27 cellular contexts compared by ENCODE assay signal in genomic region chr6:129084406-129084805, GRCh38.
"Had no signal": no experiment of that assay in that cellular context is flagged by ENCODE, and none has a peak within 500 bp of the region (broad histone marks: within the 10 kb centered on the region; RNA-seq: fewer than 3 reads in every experiment).

No MANE protein-coding gene starts in this region.

- FAIRE-seq: keratinocyte, pancreas, small intestine had no signal

- H3K27me3 Mint-ChIP-seq: stimulated activated naive CD8-positive, alpha-beta T cell treated with anti-CD3 and anti-CD28 coated beads, Interleukin-15, amount 100 ng/mL, for 72 hours had no signal

- H3K27me3 ChIP-seq: left lung, pancreas, sigmoid colon, spleen, tibial nerve had no signal

- H3K36me3 Mint-ChIP-seq: naive thymus-derived CD8-positive, alpha-beta T cell; stimulated activated effector memory CD8-positive, alpha-beta T cell treated with anti-CD3 and anti-CD28 coated beads, Interleukin-12 subunit alpha, Interleukin-12 subunit beta, amount 100 ng/mL, for 72 hours had no signal

- H3K9me3 ChIP-seq: left lung, lower lobe of right lung, pancreas, prostate gland, sigmoid colon, tibial nerve had no signal

- H3K36me3 ChIP-seq: left lung, lower lobe of right lung, pancreas, prostate gland, sigmoid colon, spleen had no signal

- H3K9me3 Mint-ChIP-seq: stimulated activated effector memory CD8-positive, alpha-beta T cell treated with anti-CD3 and anti-CD28 coated beads, Interleukin-12 subunit alpha, Interleukin-12 subunit beta, amount 100 ng/mL, for 72 hours had no signal

- H3K4me1 ChIP-seq: left lung, lower lobe of right lung, pancreas, prostate gland, sigmoid colon, spleen had no signal

- DNase-seq: hippocampal formation; kidney glomerular epithelial cell; left colon; left lung; lower lobe of right lung; mammary epithelial cell; mesenchymal stem cell; naive thymus-derived CD8-positive, alpha-beta T cell; nucleus accumbens; pancreas; posterior cingulate gyrus; retina; right cardiac atrium; sigmoid colon; small intestine; spleen; stimulated activated CD4-positive, alpha-beta T cell treated with anti-CD3 and anti-CD28 coated beads, Interleukin-4, amount 100 ng/mL, for 24 hours; stimulated activated naive CD4-positive, alpha-beta T cell treated with Interleukin-2 at 50 U/mL for 16 hours; stimulated activated naive CD8-positive, alpha-beta T cell treated with anti-CD3 and anti-CD28 coated beads, Interleukin-15, amount 100 ng/mL, for 72 hours; substantia nigra had no signal

- H3K4me3 Mint-ChIP-seq: naive thymus-derived CD8-positive, alpha-beta T cell; nephron; neural crest cell; stimulated activated effector memory CD8-positive, alpha-beta T cell treated with anti-CD3 and anti-CD28 coated beads, Interleukin-12 subunit alpha, Interleukin-12 subunit beta, amount 100 ng/mL, for 72 hours; stimulated activated naive CD8-positive, alpha-beta T cell treated with anti-CD3 and anti-CD28 coated beads, Interleukin-15, amount 100 ng/mL, for 72 hours; type B pancreatic cell had no signal

- H3K27ac Mint-ChIP-seq: naive thymus-derived CD8-positive, alpha-beta T cell; nephron; stimulated activated effector memory CD8-positive, alpha-beta T cell treated with anti-CD3 and anti-CD28 coated beads, Interleukin-12 subunit alpha, Interleukin-12 subunit beta, amount 100 ng/mL, for 72 hours; stimulated activated naive CD8-positive, alpha-beta T cell treated with anti-CD3 and anti-CD28 coated beads, Interleukin-15, amount 100 ng/mL, for 72 hours; type B pancreatic cell had no signal

- H3K27ac ChIP-seq: lower lobe of right lung, pancreas, prostate gland, sigmoid colon, spleen, tibial nerve had no signal

- H3K4me1 Mint-ChIP-seq: naive thymus-derived CD8-positive, alpha-beta T cell; nephron; neural crest cell; stimulated activated effector memory CD8-positive, alpha-beta T cell treated with anti-CD3 and anti-CD28 coated beads, Interleukin-12 subunit alpha, Interleukin-12 subunit beta, amount 100 ng/mL, for 72 hours; stimulated activated naive CD8-positive, alpha-beta T cell treated with anti-CD3 and anti-CD28 coated beads, Interleukin-15, amount 100 ng/mL, for 72 hours had no signal

- ATAC-seq: left colon; left lung; lower lobe of right lung; naive thymus-derived CD8-positive, alpha-beta T cell; pancreas; right cardiac atrium; stimulated activated effector memory CD8-positive, alpha-beta T cell treated with anti-CD3 and anti-CD28 coated beads, Interleukin-12 subunit alpha, Interleukin-12 subunit beta, amount 100 ng/mL, for 72 hours; stimulated activated naive CD8-positive, alpha-beta T cell treated with anti-CD3 and anti-CD28 coated beads, Interleukin-15, amount 100 ng/mL, for 72 hours had no signal

- H3K4me3 ChIP-seq: left lung, lower lobe of right lung, pancreas, prostate gland, sigmoid colon, spleen, tibial nerve had no signal
